Comparison of ENCODE assay signal across 9 cellular contexts in genomic region chr12:402127-402456, GRCh38. TPM values are rescaled to one million over a fixed set of nuclear protein-coding genes. Genes with fewer than 3 reads are reported as not detected.
DNase-seq lines count a peak whose midpoint lies in the region; ATAC-seq and TF ChIP-seq lines count a peak whose summit lies in the region.
"Had no signal": no experiment of that assay in that cellular context is flagged by ENCODE, and none has a peak within 500 bp of the region (broad histone marks: within the 10 kb centered on the region; RNA-seq: fewer than 3 reads in every experiment).

No MANE protein-coding gene starts in this region.

- no peak for TF ChIP-seq EP300 in tibial nerve (IDR thresholded peaks at IDR 0.05)

- peak overlapping the region; percentile 88 for H3K9ac ChIP-seq in iPS-20b (ENCODE audit: low read depth, low read length)

- H3K4me1 Mint-ChIP-seq in activated CD8-positive, alpha-beta memory T cell treated with anti-CD3 and anti-CD28 coated beads, Interleukin-2, amount 10 ng/mL, durations not matched to agents 7 days and 5 days = peaks cover 6% of the 10 kb centered on the region

- TF ChIP-seq CTCF in WERI-Rb-1 (IDR thresholded peaks at IDR 0.05; ENCODE audit: low read depth, low read length) (peak; percentile 39; the same call in 1 of the 2 replicates), tibial nerve (IDR thresholded peaks at IDR 0.05) (no peak)

- TF ChIP-seq POLR2A in tibial nerve (IDR thresholded peaks at IDR 0.05) = no peak

- H3K4me1 ChIP-seq in iPS-20b (ENCODE audit: insufficient read depth, low read length) (no peaks in the 10 kb centered on the region), tibial nerve (peaks cover 0 to 14% (median 8%) of the 10 kb centered on the region in 4 donors)

- peak; percentile 42 for DNase-seq in activated CD8-positive, alpha-beta memory T cell treated with anti-CD3 and anti-CD28 coated beads, Interleukin-2, amount 10 ng/mL, durations not matched to agents 7 days and 5 days
- DNase-seq in activated CD8-positive, alpha-beta memory T cell treated with anti-CD3 and anti-CD28 coated beads for 24 hours = no peak
- DNase-seq in WERI-Rb-1 (peak; percentile 29), tibial nerve (ENCODE audit: low spot score in 2 of 2) (no peak), NCI-H2029 treated with DMSO at 0.1 percent for 48 hours (lab: John Stamatoyannopoulos, UW) (no peak), DMS79 (lab: John Stamatoyannopoulos, UW) (no peak)
- DNase-seq: DMS 273 treated with DMSO at 0.1 percent for 48 hours had no signal

- H3K4me3 ChIP-seq in WERI-Rb-1 (ENCODE audit: low read depth, low read length) (peak overlapping the region; percentile 97), iPS-20b (ENCODE audit: low read length) (peak overlapping the region; percentile 97), tibial nerve (peak overlapping the region; percentile 39 to 86 (median 68))

- CTCF ChIA-PET in activated CD8-positive, alpha-beta memory T cell treated with anti-CD3 and anti-CD28 coated beads, Interleukin-2, amount 10 ng/mL, durations not matched to agents 7 days and 5 days (lab: Charles Lee) = interaction anchor here (1.1 to 3.5 kb wide), 6 partner anchors 9 to 51 kb away, joined by 3 to 39 read pairs (median 9); partner anchors contain the start of gene KDM5A

- H3K27me3 Mint-ChIP-seq in activated CD8-positive, alpha-beta memory T cell treated with anti-CD3 and anti-CD28 coated beads, Interleukin-2, amount 10 ng/mL, durations not matched to agents 7 days and 5 days = no peaks in the 10 kb centered on the region

- H3K36me3 Mint-ChIP-seq in activated CD8-positive, alpha-beta memory T cell treated with anti-CD3 and anti-CD28 coated beads, Interleukin-2, amount 10 ng/mL, durations not matched to agents 7 days and 5 days = peaks cover 9% of the 10 kb centered on the region

- H3K27me3 ChIP-seq in WERI-Rb-1 (ENCODE audit: insufficient read depth, low read depth, severe bottlenecking) (no peaks in the 10 kb centered on the region), iPS-20b (ENCODE audit: insufficient read depth, low read length) (no peaks in the 10 kb centered on the region), tibial nerve (no peaks in the 10 kb centered on the region)

- WGBS in tibial nerve, 2 donors = 0 to 2% methylated on average over 6 of the region's 6 CpGs

- ATAC-seq in activated CD8-positive, alpha-beta memory T cell treated with anti-CD3 and anti-CD28 coated beads, Interleukin-2, amount 10 ng/mL, durations not matched to agents 7 days and 5 days = no peak
- ATAC-seq in GM21576 (IDR thresholded peaks at IDR 0.05; ENCODE audit: unreplicated experiment) = no peak

- H3K9me3 Mint-ChIP-seq in activated CD8-positive, alpha-beta memory T cell treated with anti-CD3 and anti-CD28 coated beads, Interleukin-2, amount 10 ng/mL, durations not matched to agents 7 days and 5 days (ENCODE audit: low read depth) = no peaks in the 10 kb centered on the region

- no peak overlapping the region for H3K4me3 Mint-ChIP-seq in activated CD8-positive, alpha-beta memory T cell treated with anti-CD3 and anti-CD28 coated beads, Interleukin-2, amount 10 ng/mL, durations not matched to agents 7 days and 5 days

- H3K27ac ChIP-seq in WERI-Rb-1 (peak overlapping the region; percentile 74), iPS-20b (ENCODE audit: low read length) (peak overlapping the region; percentile 62), tibial nerve (peak overlapping the region in 3 of 4 donors; percentile 71 to 85 (median 81))

- H3K27ac Mint-ChIP-seq in activated CD8-positive, alpha-beta memory T cell treated with anti-CD3 and anti-CD28 coated beads, Interleukin-2, amount 10 ng/mL, durations not matched to agents 7 days and 5 days = no peak overlapping the region

- peaks cover 8% of the 10 kb centered on the region for H3K36me3 ChIP-seq in WERI-Rb-1
- H3K36me3 ChIP-seq in iPS-20b (ENCODE audit: insufficient read depth, low read depth, low read length) = peaks cover 24% of the 10 kb centered on the region
- H3K36me3 ChIP-seq in tibial nerve = peaks cover 0 to 5% (median 0%) of the 10 kb centered on the region in 3 donors

- H3K9me3 ChIP-seq in WERI-Rb-1 (ENCODE audit: severe bottlenecking) (no peaks in the 10 kb centered on the region), iPS-20b (ENCODE audit: insufficient read depth, low read depth, low read length) (no peaks in the 10 kb centered on the region), tibial nerve (no peaks in the 10 kb centered on the region)

RNA-seq across cellular contexts. Expression of gene CCDC77, which starts 0.6 kb away (rescaled TPM):
- total RNA-seq in activated CD8-positive, alpha-beta memory T cell treated with anti-CD3 and anti-CD28 coated beads, Interleukin-2, amount 10 ng/mL, durations not matched to agents 7 days and 5 days = 10 to 100 TPM; 19.5 to 20.2 TPM
- total RNA-seq in tibial nerve = 10 to 100 TPM in 1 of 4 donors, 1 to 10 TPM in 3; 5.1 to 23.4 (median 7.6) TPM

RNA-seq across cellular contexts. Expression of gene KDM5A, which starts 13.0 kb away (rescaled TPM):
- 100 to 1,000 TPM; 101 to 108 TPM for total RNA-seq in activated CD8-positive, alpha-beta memory T cell treated with anti-CD3 and anti-CD28 coated beads, Interleukin-2, amount 10 ng/mL, durations not matched to agents 7 days and 5 days
- 100 to 1,000 TPM in 1 of 4 donors, 10 to 100 TPM in 3; 31.5 to 154 (median 68.4) TPM for total RNA-seq in tibial nerve

RNA-seq across cellular contexts. Expression of gene B4GALNT3, which starts 57.6 kb away (rescaled TPM):
- total RNA-seq in activated CD8-positive, alpha-beta memory T cell treated with anti-CD3 and anti-CD28 coated beads, Interleukin-2, amount 10 ng/mL, durations not matched to agents 7 days and 5 days = under 1 TPM; 0.37 to 0.64 TPM
- 10 to 100 TPM in 2 of 4 donors, 1 to 10 TPM in 2; 7.9 to 14.1 (median 9.8) TPM for total RNA-seq in tibial nerve

Comparison
In these comparisons a context has a peak if more than half of its experiments do, and no peak if none do; other contexts are left out.
1. DNase-seq: peak in activated CD8-positive, alpha-beta memory T cell treated with anti-CD3 and anti-CD28 coated beads, Interleukin-2, amount 10 ng/mL, durations not matched to agents 7 days and 5 days (single experiment) and WERI-Rb-1 (single experiment); none in activated CD8-positive, alpha-beta memory T cell treated with anti-CD3 and anti-CD28 coated beads for 24 hours (single experiment), tibial nerve (0 of 2), NCI-H2029 treated with DMSO at 0.1 percent for 48 hours (single experiment) and DMS79 (single experiment).
2. RNA of gene B4GALNT3, which starts 57.6 kb away (total RNA-seq): 7.9 to 14.1 TPM in tibial nerve; 0.37 to 0.64 TPM in activated CD8-positive, alpha-beta memory T cell treated with anti-CD3 and anti-CD28 coated beads, Interleukin-2, amount 10 ng/mL, durations not matched to agents 7 days and 5 days; every median in the first group is over 4 times any median in the second.
3. Peak in every context shown above with its lines, with median percentiles within 50 percentile points of each other: H3K27ac ChIP-seq and H3K4me3 ChIP-seq.